Comparison of ENCODE assay signal across 8 cellular contexts in the genomic region with DNA sequence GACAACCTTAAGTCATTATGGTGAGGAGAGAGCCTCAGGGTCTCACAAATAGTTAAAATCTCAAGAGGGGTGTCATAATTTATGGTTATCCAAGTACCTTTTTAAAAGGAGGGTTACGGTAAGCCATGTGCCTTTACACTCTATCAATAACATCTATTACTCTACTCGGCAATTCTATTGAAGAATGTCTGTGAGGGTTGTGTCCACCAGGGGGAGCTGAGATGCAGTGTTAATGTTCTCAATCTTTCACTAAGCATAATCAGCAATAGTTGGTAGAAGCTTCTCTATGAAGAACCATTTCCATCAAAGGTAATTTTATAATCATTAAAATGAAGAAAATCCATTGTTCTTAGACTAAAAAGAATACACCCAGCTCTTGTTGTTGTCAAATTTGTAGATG.
DNase-seq lines count a peak whose midpoint lies in the region; TF ChIP-seq lines count a peak whose summit lies in the region.

No MANE protein-coding gene starts in this region.

- no peak overlapping the region for H2BK12ac ChIP-seq in H9 (ENCODE audit: insufficient read length, low read depth, low read length)

- no peak overlapping the region for H3K9ac ChIP-seq in H9 (ENCODE audit: extremely low read depth, insufficient read length, low read length)

- H3K27me3 ChIP-seq in H9 (ENCODE audit: insufficient read depth, low read length), result no peaks in the 10 kb centered on the region

- H3K27ac ChIP-seq in H9 (ENCODE audit: insufficient read length, low read depth, low read length), result no peak overlapping the region

- no peak overlapping the region for H4K91ac ChIP-seq in H9 (ENCODE audit: insufficient read length, low read depth, low read length)

- H3K36me3 Mint-ChIP-seq in H9 (ENCODE audit: insufficient read depth in 1 of 3, low read depth in 3 of 3), result no peaks in the 10 kb centered on the region

- no peak overlapping the region for H2BK120ac ChIP-seq in H9 (ENCODE audit: low read depth, low read length, poor library complexity, severe bottlenecking)

- H3K4me1 Mint-ChIP-seq in H9, result peaks cover 20 to 21% of the 10 kb centered on the region in 2 experiments

- no peak overlapping the region for H4K5ac ChIP-seq in H9 (ENCODE audit: insufficient read length, low read depth, low read length)

- no peak overlapping the region for H3K27ac Mint-ChIP-seq in H9

- no peak overlapping the region for H3T11ph ChIP-seq in H9 (ENCODE audit: low read length)

- no peak overlapping the region for H2AFZ ChIP-seq in H9 (ENCODE audit: low read length)

- no peak overlapping the region for H2AK5ac ChIP-seq in H9 (ENCODE audit: insufficient read length, low read length)

- H2BK5ac ChIP-seq in H9 (ENCODE audit: insufficient read length, low read length), result no peak overlapping the region

- no peak overlapping the region for H3K4ac ChIP-seq in H9 (ENCODE audit: low read depth, low read length)

- H3K4me3 Mint-ChIP-seq in H9, result no peak overlapping the region

- H3K27me3 Mint-ChIP-seq in H9 (ENCODE audit: low read depth), result no peaks in the 10 kb centered on the region

- no CpG with 5 or more reads among the region's 2 CpGs for WGBS in H9 (ENCODE audit: extremely low coverage, insufficient read length, low lambda C conversion rate)

- TF ChIP-seq CTCF in H9 (conservative IDR thresholded peaks at IDR 0.05), result peak; percentile 80

- DNase-seq in NCI-H1092 treated with DMSO at 0.1 percent for 48 hours (lab: John Stamatoyannopoulos, UW), result peak; percentile 31
- no peak for DNase-seq in NCI-H1092 (lab: John Stamatoyannopoulos, UW)
- DNase-seq in H9, result peak; percentile 50
- DNase-seq in LoVo (ENCODE audit: low spot score), result peak; percentile 49
- DNase-seq in activated CD4-positive, alpha-beta T cell treated with anti-CD3 and anti-CD28 coated beads for 4 hours, result peak; percentile 2 to 11
- DNase-seq in globus pallidus (ENCODE audit: low spot score), result peak; percentile 37
- DNase-seq in stimulated activated CD4-positive, alpha-beta T cell treated with anti-CD3 and anti-CD28 coated beads, Interleukin-15, amount 100 ng/mL, for 48 hours (ENCODE audit: low read depth in 2 of 2), result peak; percentile 4 to 11
- no peak for DNase-seq in retina

- no peaks in the 10 kb centered on the region; the same call in 1 of the 2 replicates for H3K4me1 ChIP-seq in H9 (ENCODE audit: insufficient read depth, low read length)

- no peaks in the 10 kb centered on the region for H3K79me2 ChIP-seq in H9 (ENCODE audit: insufficient read depth, low read length)

- H3K23ac ChIP-seq in H9 (ENCODE audit: insufficient read length, low read depth, low read length), result no peak overlapping the region

- H3K9me3 Mint-ChIP-seq in H9, result no peaks in the 10 kb centered on the region

- H3K23me2 ChIP-seq in H9 (ENCODE audit: insufficient read length, low read depth, low read length, poor library complexity, severe bottlenecking), result no peaks in the 10 kb centered on the region

- H3K4me2 ChIP-seq in H9 (ENCODE audit: insufficient read depth, insufficient read length, low read length), result no peak overlapping the region

- H3K14ac ChIP-seq in H9 (ENCODE audit: insufficient read depth, low read length), result no peak overlapping the region

- no peak overlapping the region for H4K8ac ChIP-seq in H9 (replicated peaks; ENCODE audit: insufficient read length, low read depth, low read length)

- H3K56ac ChIP-seq in H9 (ENCODE audit: insufficient read length, low read depth, low read length), result no peak overlapping the region

- H3K18ac ChIP-seq in H9 (ENCODE audit: insufficient read length, low read depth, low read length), result no peak overlapping the region

- H2BK20ac ChIP-seq in H9 (ENCODE audit: low read depth, low read length, poor library complexity, severe bottlenecking), result no peak overlapping the region

- H4K20me1 ChIP-seq in H9 (ENCODE audit: control insufficient read depth, insufficient read depth, insufficient read length), result no peaks in the 10 kb centered on the region

- H3K79me1 ChIP-seq in H9 (ENCODE audit: insufficient read depth, low read depth, low read length, poor library complexity, severe bottlenecking), result no peaks in the 10 kb centered on the region

- no peaks in the 10 kb centered on the region for H3K9me3 ChIP-seq in H9 (ENCODE audit: control insufficient read depth, low read depth, low read length)

- H2BK15ac ChIP-seq in H9 (ENCODE audit: low read depth, low read length), result no peak overlapping the region

Comparison
In these comparisons a context has a peak if more than half of its experiments do, and no peak if none do; other contexts are left out.
1. DNase-seq: peak in NCI-H1092 treated with DMSO at 0.1 percent for 48 hours (single experiment), H9 (single experiment), LoVo (single experiment), activated CD4-positive, alpha-beta T cell treated with anti-CD3 and anti-CD28 coated beads for 4 hours (2 of 2), globus pallidus (single experiment) and stimulated activated CD4-positive, alpha-beta T cell treated with anti-CD3 and anti-CD28 coated beads, Interleukin-15, amount 100 ng/mL, for 48 hours (2 of 2); none in NCI-H1092 (single experiment) and retina (single experiment).